In the genomic region with DNA sequence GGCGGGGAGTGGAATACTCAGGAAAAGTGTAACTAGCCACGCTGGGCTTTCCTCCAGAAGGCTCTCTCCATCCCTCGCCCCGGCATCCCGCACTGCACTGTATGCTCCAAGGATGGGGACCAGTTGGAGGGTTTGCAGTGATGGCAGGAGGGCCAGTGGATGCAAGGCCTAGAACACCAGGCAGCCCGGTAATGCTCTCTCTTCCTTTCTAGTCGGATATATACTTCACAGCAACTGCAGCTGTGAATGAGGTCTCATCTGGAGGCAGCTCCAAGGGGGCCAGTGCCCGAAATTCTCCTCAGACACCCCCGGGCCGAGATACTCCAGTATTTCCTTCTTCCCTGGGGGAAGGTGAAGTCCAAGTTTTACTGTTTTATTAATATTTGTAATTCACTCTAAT, we compare ENCODE assay signal across 31 cellular contexts.
"Had no signal": no experiment of that assay in that cellular context is flagged by ENCODE, and none has a peak within 500 bp of the region (broad histone marks: within the 10 kb centered on the region; RNA-seq: fewer than 3 reads in every experiment).

No MANE protein-coding gene starts in this region.

- H3K79me2 ChIP-seq: parathyroid adenoma had no signal

- H3K4me3 Mint-ChIP-seq: activated CD4-positive, alpha-beta memory T cell treated with anti-CD3 and anti-CD28 coated beads for 36 hours; activated naive CD8-positive, alpha-beta T cell; activated T-cell treated with anti-CD3 and anti-CD28 coated beads, Interleukin-2, amount 50 U/mL, for 4 hours; activated T-helper 17 cell treated with anti-CD3 and anti-CD28 coated beads, Interleukin-2, amount 50 U/mL, for 72 hours; effector memory CD8-positive, alpha-beta T cell; mesothelial cell of epicardium; naive B cell; nephron progenitor cell; stimulated activated memory B cell treated with anti-CD40 and anti-IgM and Interleukin-4, amounts not matched to agents 10 μg/mL and 1 μg/mL and 100 μg/mL, for 72 hours; stimulated activated naive CD8-positive, alpha-beta T cell treated with anti-CD3 and anti-CD28 coated beads, Interleukin-15, amount 100 ng/mL, for 72 hours had no signal

- H2AFZ ChIP-seq: parathyroid adenoma had no signal

- DNase-seq: activated CD4-positive, alpha-beta memory T cell treated with anti-CD3 and anti-CD28 coated beads for 36 hours; activated CD4-positive, alpha-beta T cell treated with anti-CD3 and anti-CD28 coated beads for 48 hours; activated naive CD4-positive, alpha-beta T cell; activated T-cell treated with anti-CD3 and anti-CD28 coated beads, Interleukin-2, amount 50 U/mL, for 4 hours; anterior cingulate cortex; cerebellar nuclear complex; dorsolateral prefrontal cortex; effector memory CD8-positive, alpha-beta T cell; hippocampal formation; immature natural killer cell; kidney; left colon; naive B cell; nephron progenitor cell; psoas muscle; stimulated activated CD4-positive, alpha-beta T cell treated with anti-CD3 and anti-CD28 coated beads, Interleukin-1b, Interleukin-23, amount 100 ng/mL, for 48 hours; stimulated activated CD4-positive, alpha-beta T cell treated with anti-CD3 and anti-CD28 coated beads, Interleukin-4, amount 100 ng/mL, for 4 hours; stimulated activated CD8-positive, alpha-beta memory T cell treated with anti-CD3 and anti-CD28 coated beads, Interleukin-4, amount 100 ng/mL, for 48 hours; stimulated activated naive CD8-positive, alpha-beta T cell treated with anti-CD3 and anti-CD28 coated beads, Interleukin-15, amount 100 ng/mL, for 72 hours; substantia nigra; upper lobe of left lung had no signal

- H3K9me3 ChIP-seq: colonic mucosa, gastroesophageal sphincter, psoas muscle, upper lobe of left lung had no signal

- H3K9me3 Mint-ChIP-seq: activated CD4-positive, alpha-beta memory T cell treated with anti-CD3 and anti-CD28 coated beads for 36 hours; activated T-cell treated with anti-CD3 and anti-CD28 coated beads, Interleukin-2, amount 50 U/mL, for 4 hours; activated T-helper 17 cell treated with anti-CD3 and anti-CD28 coated beads, Interleukin-2, amount 50 U/mL, for 72 hours; effector memory CD8-positive, alpha-beta T cell; mesothelial cell of epicardium; naive B cell; nephron progenitor cell; stimulated activated memory B cell treated with anti-CD40 and anti-IgM and Interleukin-4, amounts not matched to agents 10 μg/mL and 1 μg/mL and 100 μg/mL, for 72 hours; stimulated activated naive CD8-positive, alpha-beta T cell treated with anti-CD3 and anti-CD28 coated beads, Interleukin-15, amount 100 ng/mL, for 72 hours had no signal

- H3K4me2 ChIP-seq: smooth muscle cell had no signal

- H3K36me3 Mint-ChIP-seq: activated CD4-positive, alpha-beta memory T cell treated with anti-CD3 and anti-CD28 coated beads for 36 hours; activated naive CD8-positive, alpha-beta T cell; mesothelial cell of epicardium; naive B cell; stimulated activated memory B cell treated with anti-CD40 and anti-IgM and Interleukin-4, amounts not matched to agents 10 μg/mL and 1 μg/mL and 100 μg/mL, for 72 hours had no signal

- H3K27ac ChIP-seq: colonic mucosa, gastroesophageal sphincter, parathyroid adenoma, psoas muscle, upper lobe of left lung, VCaP had no signal

- ATAC-seq: activated CD4-positive, CD25-positive, alpha-beta regulatory T cell treated with anti-CD3 and anti-CD28 coated beads, Interleukin-2, amount 50 U/mL, for 24 hours; activated T-cell treated with anti-CD3 and anti-CD28 coated beads, Interleukin-2, amount 50 U/mL, for 4 hours; activated T-helper 17 cell treated with anti-CD3 and anti-CD28 coated beads, Interleukin-2, amount 50 U/mL, for 72 hours; effector memory CD8-positive, alpha-beta T cell; gastroesophageal sphincter; left colon; psoas muscle; stimulated activated memory B cell treated with anti-CD40 and anti-IgM and Interleukin-4, amounts not matched to agents 10 μg/mL and 1 μg/mL and 100 μg/mL, for 72 hours; stimulated activated naive CD8-positive, alpha-beta T cell treated with anti-CD3 and anti-CD28 coated beads, Interleukin-15, amount 100 ng/mL, for 72 hours had no signal

- H3K4me1 ChIP-seq: gastroesophageal sphincter, parathyroid adenoma, psoas muscle had no signal

- H3K27ac Mint-ChIP-seq: activated CD4-positive, alpha-beta memory T cell treated with anti-CD3 and anti-CD28 coated beads for 36 hours; activated naive CD8-positive, alpha-beta T cell; activated T-helper 17 cell treated with anti-CD3 and anti-CD28 coated beads, Interleukin-2, amount 50 U/mL, for 72 hours; effector memory CD8-positive, alpha-beta T cell; immature natural killer cell; naive B cell; nephron progenitor cell; stimulated activated memory B cell treated with anti-CD40 and anti-IgM and Interleukin-4, amounts not matched to agents 10 μg/mL and 1 μg/mL and 100 μg/mL, for 72 hours had no signal

- H3K27me3 ChIP-seq: colonic mucosa, dorsolateral prefrontal cortex, gastroesophageal sphincter, upper lobe of left lung had no signal

- H3K9ac ChIP-seq: parathyroid adenoma had no signal

- H3K4me3 ChIP-seq: colonic mucosa, dorsolateral prefrontal cortex, gastroesophageal sphincter, psoas muscle, smooth muscle cell, upper lobe of left lung had no signal

- H3K36me3 ChIP-seq: colonic mucosa, upper lobe of left lung had no signal
